ENCODE assay signal across 12 cellular contexts in genomic region chr2:127650041-127650784, GRCh38. TPM values are rescaled to one million over a fixed set of nuclear protein-coding genes. Genes with fewer than 3 reads are reported as not detected.
DNase-seq lines count a peak whose midpoint lies in the region; ATAC-seq, FAIRE-seq and TF ChIP-seq lines count a peak whose summit lies in the region.
"Had no signal": no experiment of that assay in that cellular context is flagged by ENCODE, and none has a peak within 500 bp of the region (broad histone marks: within the 10 kb centered on the region; RNA-seq: fewer than 3 reads in every experiment).

No MANE protein-coding gene starts in this region.

- no peak for ATAC-seq in CD4-positive, alpha-beta T cell (ENCODE audit: poor library complexity)
- peak; percentile 28 for ATAC-seq in HG03175 (IDR thresholded peaks at IDR 0.05; ENCODE audit: unreplicated experiment)
- ATAC-seq in HG03097 (IDR thresholded peaks at IDR 0.05; ENCODE audit: low FRiP score, unreplicated experiment), result no peak
- ATAC-seq in HG03025 (IDR thresholded peaks at IDR 0.05; ENCODE audit: low FRiP score, unreplicated experiment), result no peak

- CTCF ChIA-PET in CD4-positive, alpha-beta T cell (lab: Charles Lee), result interaction anchor here (0.6 to 5.0 kb wide), 11 partner anchors 11 to 154 kb away, joined by 3 to 78 read pairs (median 3); partner anchors contain the start of genes IWS1 and LIMS2

- intact Hi-C loops in CD4-positive, alpha-beta T cell (cut with DNase I, micrococcal nuclease), result no loop called here

- TF ChIP-seq CTCF in CD4-positive, alpha-beta T cell (IDR thresholded peaks at IDR 0.05), result peak; percentile 54
- peak; percentile 57 for TF ChIP-seq CTCF in endothelial cell (IDR thresholded peaks at IDR 0.05; ENCODE audit: unreplicated experiment)
- TF ChIP-seq CTCF in osteocyte (IDR thresholded peaks at IDR 0.05), result peak; percentile 9

- H3K4me3 Mint-ChIP-seq in CD4-positive, alpha-beta T cell, result peak overlapping the region; percentile 56
- H3K4me3 Mint-ChIP-seq in endothelial cell (ENCODE audit: unreplicated experiment) (no peak overlapping the region), osteocyte (ENCODE audit: unreplicated experiment) (no peak overlapping the region)
- H3K4me3 Mint-ChIP-seq: dendritic cell treated with granulocyte-macrophage colony-stimulating factor and Interleukin-4, amounts not matched to agents 40 ng/mL and 50 ng/mL, for 4 days; stimulated activated naive CD8-positive, alpha-beta T cell treated with anti-CD3 and anti-CD28 coated beads, Interleukin-15, Interleukin-2, amounts not matched to agents 100 ng/mL and 50 ng/mL, for 24 hours had no signal

- H3K36me3 Mint-ChIP-seq in CD4-positive, alpha-beta T cell (ENCODE audit: low read depth), result no peaks in the 10 kb centered on the region
- peaks cover under 1% of the 10 kb centered on the region for H3K36me3 Mint-ChIP-seq in endothelial cell (ENCODE audit: low read depth, unreplicated experiment)
- H3K36me3 Mint-ChIP-seq in osteocyte (ENCODE audit: unreplicated experiment), result peaks cover 7% of the 10 kb centered on the region
- H3K36me3 Mint-ChIP-seq: T-cell had no signal

- DNase-seq in CD4-positive, alpha-beta T cell, result no peak
- DNase-seq in endothelial cell (ENCODE audit: low spot score) (no peak), osteocyte (ENCODE audit: extremely low spot score, unreplicated experiment) (no peak), COR-L47 (lab: John Stamatoyannopoulos, UW) (no peak), RCC 7860 (ENCODE audit: low spot score) (no peak)

- no peak overlapping the region for H3K27ac ChIP-seq in CD4-positive, alpha-beta T cell (ENCODE audit: low read depth, low read length)

- no peaks in the 10 kb centered on the region for H3K27me3 Mint-ChIP-seq in CD4-positive, alpha-beta T cell
- H3K27me3 Mint-ChIP-seq in endothelial cell (ENCODE audit: unreplicated experiment) (peaks cover 19% of the 10 kb centered on the region), osteocyte (ENCODE audit: unreplicated experiment) (no peaks in the 10 kb centered on the region)
- H3K27me3 Mint-ChIP-seq: stimulated activated naive CD8-positive, alpha-beta T cell treated with anti-CD3 and anti-CD28 coated beads, Interleukin-15, Interleukin-2, amounts not matched to agents 100 ng/mL and 50 ng/mL, for 24 hours had no signal

- H3K27ac Mint-ChIP-seq in CD4-positive, alpha-beta T cell, result peak overlapping the region; percentile 81
- H3K27ac Mint-ChIP-seq in endothelial cell (ENCODE audit: unreplicated experiment), result no peak overlapping the region
- H3K27ac Mint-ChIP-seq in osteocyte (ENCODE audit: unreplicated experiment), result no peak overlapping the region

- peaks cover 30% of the 10 kb centered on the region for H3K4me1 Mint-ChIP-seq in CD4-positive, alpha-beta T cell (ENCODE audit: low read depth)
- H3K4me1 Mint-ChIP-seq in endothelial cell (ENCODE audit: unreplicated experiment) (peaks cover 14% of the 10 kb centered on the region), osteocyte (ENCODE audit: unreplicated experiment) (peaks cover 30% of the 10 kb centered on the region)

- H3K9me3 ChIP-seq in CD4-positive, alpha-beta T cell (ENCODE audit: control insufficient read depth, low read length), result no peaks in the 10 kb centered on the region

- H3K27me3 ChIP-seq in CD4-positive, alpha-beta T cell (ENCODE audit: control insufficient read depth, insufficient read depth, low read length), result no peaks in the 10 kb centered on the region

- POLR2A ChIA-PET in CD4-positive, alpha-beta T cell (lab: Charles Lee), result interaction anchor here (2.9 to 3.1 kb wide), 2 partner anchors 52 to 59 kb away, joined by 10 to 20 read pairs; partner anchors contain the start of gene SFT2D3

- H3K9me3 Mint-ChIP-seq in CD4-positive, alpha-beta T cell, result no peaks in the 10 kb centered on the region
- H3K9me3 Mint-ChIP-seq in endothelial cell (ENCODE audit: unreplicated experiment) (no peaks in the 10 kb centered on the region), osteocyte (ENCODE audit: unreplicated experiment) (no peaks in the 10 kb centered on the region)
- H3K9me3 Mint-ChIP-seq: dendritic cell treated with granulocyte-macrophage colony-stimulating factor and Interleukin-4, amounts not matched to agents 40 ng/mL and 50 ng/mL, for 4 days; stimulated activated naive CD8-positive, alpha-beta T cell treated with anti-CD3 and anti-CD28 coated beads, Interleukin-15, Interleukin-2, amounts not matched to agents 100 ng/mL and 50 ng/mL, for 24 hours; T-cell had no signal

- FAIRE-seq in RCC 7860 (lab: Jason Lieb, UNC), result no peak

RNA-seq across cellular contexts. Expression of gene GPR17, which starts 4.3 kb away (rescaled TPM):
- not detected for total RNA-seq in CD4-positive, alpha-beta T cell
- total RNA-seq in endothelial cell (ENCODE audit: unreplicated experiment) (0.15 TPM), osteocyte (not detected in 2 replicates)
- total RNA-seq: HT1080, T-cell had no signal

RNA-seq across cellular contexts. Expression of gene LIMS2, which starts 25.1 kb away (rescaled TPM):
- 1 to 10 TPM; 6.1 to 7.0 TPM for total RNA-seq in CD4-positive, alpha-beta T cell
- total RNA-seq in endothelial cell (ENCODE audit: unreplicated experiment), result 3.8 TPM
- total RNA-seq in osteocyte, result 49.3 and 51.0 TPM in 2 replicates

RNA-seq across cellular contexts. Expression of gene SFT2D3, which starts 51.1 kb away (rescaled TPM):
- total RNA-seq in CD4-positive, alpha-beta T cell, result 1 to 10 TPM; 8.5 to 8.9 TPM
- total RNA-seq in endothelial cell (ENCODE audit: unreplicated experiment), result 4.9 TPM
- total RNA-seq in osteocyte, result 7.5 and 8.4 TPM in 2 replicates
